ENCODE assay signal across 8 cellular contexts in the genomic region with DNA sequence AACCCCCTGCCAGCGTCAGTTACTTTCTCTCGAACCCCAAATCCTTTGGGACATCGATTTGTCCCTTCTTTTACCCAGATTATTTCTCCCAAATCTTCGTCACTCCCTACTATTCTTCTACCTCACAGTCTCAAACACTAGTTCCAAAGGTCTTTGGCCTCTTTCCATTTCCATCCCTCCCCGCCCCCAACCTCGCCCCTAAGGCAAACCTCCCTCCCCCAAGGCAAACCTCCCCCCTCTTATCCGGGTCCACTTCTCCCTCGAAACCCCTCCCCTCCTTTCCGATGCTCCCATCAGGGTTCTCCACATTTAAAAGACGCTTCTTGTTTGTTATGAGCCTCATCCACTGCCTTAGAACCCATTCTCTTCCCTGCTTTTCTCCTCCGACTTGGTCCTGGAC. TPM values are rescaled to one million over a fixed set of nuclear protein-coding genes. Genes with fewer than 3 reads are reported as not detected.
A peak's percentile ranks its signal among the peaks of the same experiment; 100 is the strongest.
DNase-seq lines count a peak whose midpoint lies in the region; ATAC-seq and TF ChIP-seq lines count a peak whose summit lies in the region.

No MANE protein-coding gene starts in this region.

- peaks cover 8% of the 10 kb centered on the region for H3K79me1 ChIP-seq in neuronal stem cell (ENCODE audit: low read depth, low read length)

- peak overlapping the region; percentile 75 for H3K4me2 ChIP-seq in neuronal stem cell (ENCODE audit: insufficient read depth, low read length, poor library complexity, severe bottlenecking)

- H2BK12ac ChIP-seq in neuronal stem cell (ENCODE audit: low read length): no peak overlapping the region

- no peak overlapping the region for H2AK5ac ChIP-seq in neuronal stem cell (ENCODE audit: low read depth, low read length)

- H3K4me1 Mint-ChIP-seq in Calu3 (ENCODE audit: low read depth, unreplicated experiment): peaks cover 14% of the 10 kb centered on the region

- no peak overlapping the region for H3K23ac ChIP-seq in neuronal stem cell (ENCODE audit: low read depth, low read length, poor library complexity)

- peak overlapping the region; percentile 88 for H2BK5ac ChIP-seq in neuronal stem cell (ENCODE audit: low read length)

- peak overlapping the region; percentile 94 for H3K4me3 Mint-ChIP-seq in Calu3 (ENCODE audit: low read depth, unreplicated experiment)

- peak overlapping the region; percentile 98 for H2AFZ ChIP-seq in neuronal stem cell (ENCODE audit: low read length)

- peak overlapping the region; percentile 86 for H3K4me3 ChIP-seq in SJSA1
- H3K4me3 ChIP-seq in esophagus muscularis mucosa: peak overlapping the region; percentile 72 to 93 (median 83)
- H3K4me3 ChIP-seq in neuronal stem cell (ENCODE audit: low read length in 2 of 2): peak overlapping the region; percentile 83 to 93

- WGBS in esophagus muscularis mucosa: under 1% methylated on average over 11 of the region's 11 CpGs
- WGBS in neuronal stem cell (ENCODE audit: extremely low coverage in 2 of 2, insufficient read length in 2 of 2, insufficient replicate concordance in 1 of 2), 2 donors: no CpG with 5 or more reads among the region's 11 CpGs

- H3K18ac ChIP-seq in neuronal stem cell (ENCODE audit: low read length): no peak overlapping the region

- no peak for TF ChIP-seq POLR2A in esophagus muscularis mucosa (IDR thresholded peaks at IDR 0.05; ENCODE audit: low read depth)

- H3K36me3 ChIP-seq in SJSA1 (peaks cover 45% of the 10 kb centered on the region), esophagus muscularis mucosa (peaks cover 4 to 49% (median 28%) of the 10 kb centered on the region in 4 donors), neuronal stem cell (replicated peaks in 1 of 2; ENCODE audit: control insufficient read depth in 2 of 2, insufficient read depth in 2 of 2, low read length in 2 of 2) (peaks cover 17 to 71% of the 10 kb centered on the region in 2 donors)

- no peak overlapping the region for H4K8ac ChIP-seq in neuronal stem cell (ENCODE audit: low read depth, low read length)

- no peak for ATAC-seq in HG02798 (IDR thresholded peaks at IDR 0.05; ENCODE audit: poor library complexity, unreplicated experiment)

- H3K27me3 Mint-ChIP-seq in Calu3 (ENCODE audit: unreplicated experiment): no peaks in the 10 kb centered on the region

- H3K27ac ChIP-seq in SJSA1: peak overlapping the region; percentile 46
- peak overlapping the region; percentile 76 to 84 (median 81) for H3K27ac ChIP-seq in esophagus muscularis mucosa (replicated peaks in 1 of 4)
- H3K27ac ChIP-seq in neuronal stem cell (replicated peaks; ENCODE audit: low read length): no peak overlapping the region

- no peak overlapping the region for H3K14ac ChIP-seq in neuronal stem cell (ENCODE audit: low read length)

- H2BK15ac ChIP-seq in neuronal stem cell (ENCODE audit: low read length): no peak overlapping the region

- no peak for TF ChIP-seq CTCF in Calu3 (IDR thresholded peaks at IDR 0.05; ENCODE audit: unreplicated experiment)
- TF ChIP-seq CTCF in esophagus muscularis mucosa (IDR thresholded peaks at IDR 0.05): no peak

- no peak overlapping the region for H3K4ac ChIP-seq in neuronal stem cell (ENCODE audit: low read length)

- H3K27ac Mint-ChIP-seq in Calu3 (ENCODE audit: unreplicated experiment): peak overlapping the region; percentile 93

- no peak for TF ChIP-seq EP300 in esophagus muscularis mucosa (IDR thresholded peaks at IDR 0.05)

- H4K91ac ChIP-seq in neuronal stem cell (ENCODE audit: low read depth, low read length, poor library complexity): no peak overlapping the region

- H3K27me3 ChIP-seq in SJSA1 (replicated peaks): no peaks in the 10 kb centered on the region
- H3K27me3 ChIP-seq in esophagus muscularis mucosa: no peaks in the 10 kb centered on the region
- no peaks in the 10 kb centered on the region for H3K27me3 ChIP-seq in neuronal stem cell (ENCODE audit: control insufficient read depth in 3 of 3, insufficient read depth in 3 of 3, low read depth in 1 of 3, low read length in 3 of 3)

- H3K4me1 ChIP-seq in SJSA1 (replicated peaks) (peaks cover 7% of the 10 kb centered on the region), esophagus muscularis mucosa (peaks cover 24 to 64% (median 42%) of the 10 kb centered on the region in 4 donors), neuronal stem cell (ENCODE audit: control insufficient read depth in 2 of 2, insufficient read depth in 1 of 2, low read depth in 1 of 2, low read length in 2 of 2) (peaks cover 6 to 7% of the 10 kb centered on the region in 2 donors)

- H3K9ac ChIP-seq in neuronal stem cell (ENCODE audit: low read depth, low read length, poor library complexity): peak overlapping the region; percentile 92

- DNase-seq in Calu3 (no peak), SJSA1 (ENCODE audit: low read depth in 1 of 2, low spot score in 2 of 2) (no peak), esophagus muscularis mucosa (ENCODE audit: extremely low spot score) (no peak), neuronal stem cell (ENCODE audit: low spot score) (no peak), NOMO-1 (lab: John Stamatoyannopoulos, UW; ENCODE audit: unreplicated experiment in 2 of 2) (no peak), NCI-H2171 (lab: John Stamatoyannopoulos, UW) (no peak), NCI-H1930 (lab: John Stamatoyannopoulos, UW) (no peak)

- intact Hi-C loops in Calu3 (cut with micrococcal nuclease; ENCODE audit: unreplicated experiment) (loop anchor here (5.0 kb wide), 1 partner anchor 129 kb away; no protein-coding TSS in a partner anchor), esophagus muscularis mucosa (cut with DNase I) (loop anchor here (5.0 kb wide), 1 partner anchor 129 kb away; no protein-coding TSS in a partner anchor)

- BruUV-seq in Calu3 (replicated peaks; lab: Mats Ljungman, UMichigan): no TSS peak

- peak overlapping the region; percentile 61 for H2BK120ac ChIP-seq in neuronal stem cell (ENCODE audit: low read depth, low read length)

- CTCF ChIA-PET in Calu3 (lab: Charles Lee): no interaction called here

- H3K9me3 Mint-ChIP-seq in Calu3 (ENCODE audit: low read depth, unreplicated experiment): no peaks in the 10 kb centered on the region

- H3K36me3 Mint-ChIP-seq in Calu3 (ENCODE audit: insufficient read depth, unreplicated experiment): peaks cover 31% of the 10 kb centered on the region

- H3K9me3 ChIP-seq in SJSA1 (replicated peaks) (no peaks in the 10 kb centered on the region), esophagus muscularis mucosa (no peaks in the 10 kb centered on the region), neuronal stem cell (replicated peaks in 1 of 2; ENCODE audit: control insufficient read depth in 2 of 2, insufficient read depth in 1 of 2, low read depth in 1 of 2, low read length in 2 of 2) (no peaks in the 10 kb centered on the region)

RNA-seq across cellular contexts. Expression of gene EAF1, which starts 0.6 kb away (rescaled TPM):
- total RNA-seq in Calu3 (2022) (23.9 and 24.3 TPM in 2 replicates), esophagus muscularis mucosa (10 to 100 TPM; 12.0 to 21.7 (median 15.4) TPM)
- total RNA-seq in SJSA1 (2014; rRNA removed; shearing (Covaris generic)): 13.1 and 16.0 TPM in 2 replicates
- polyA plus RNA-seq in neuronal stem cell (2013, experiment 1 of 2): 18.8 TPM
- polyA plus RNA-seq in neuronal stem cell (2013, experiment 2 of 2): 17.9 TPM

RNA-seq across cellular contexts. Expression of gene METTL6, which starts 0.6 kb away (rescaled TPM):
- total RNA-seq in Calu3 (2022) (22.5 and 23.0 TPM in 2 replicates), esophagus muscularis mucosa (10 to 100 TPM; 10.9 to 18.7 (median 11.8) TPM)
- 19.3 and 32.2 TPM in 2 replicates for total RNA-seq in SJSA1 (2014; rRNA removed; shearing (Covaris generic))
- polyA plus RNA-seq in neuronal stem cell (2013, experiment 1 of 2): 15.7 TPM
- 15.9 TPM for polyA plus RNA-seq in neuronal stem cell (2013, experiment 2 of 2)
